20 cellular contexts compared by ENCODE assay signal in genomic region chr10:70352401-70353097, GRCh38. TPM values are rescaled to one million over a fixed set of nuclear protein-coding genes. Genes with fewer than 3 reads are reported as not detected.
DNase-seq lines count a peak whose midpoint lies in the region; TF ChIP-seq lines count a peak whose summit lies in the region.
"Had no signal": no experiment of that assay in that cellular context is flagged by ENCODE, and none has a peak within 500 bp of the region (broad histone marks: within the 10 kb centered on the region; RNA-seq: fewer than 3 reads in every experiment).

No MANE protein-coding gene starts in this region.

- H3K9me3 ChIP-seq in thyroid gland, result no peaks in the 10 kb centered on the region

- H3K4me1 ChIP-seq in thyroid gland, result no peaks in the 10 kb centered on the region
- H3K4me1 ChIP-seq: parathyroid adenoma had no signal

- DNase-seq in SKM-1 treated with dmso at 0.1 percent for 144 hours (lab: John Stamatoyannopoulos, UW; ENCODE audit: unreplicated experiment) (peak; percentile 14), SKM-1 (lab: John Stamatoyannopoulos, UW; ENCODE audit: unreplicated experiment) (no peak), RWPE1 (ENCODE audit: low spot score) (no peak), fibroblast of villous mesenchyme (ENCODE audit: low read depth) (peak; percentile 94), DMS114 treated with DMSO at 0.1 percent for 48 hours (lab: John Stamatoyannopoulos, UW; ENCODE audit: unreplicated experiment) (no peak), COLO668 (lab: John Stamatoyannopoulos, UW; ENCODE audit: unreplicated experiment) (no peak), thyroid gland (no peak), NCI-H526 treated with DMSO at 0.1 percent for 48 hours (lab: John Stamatoyannopoulos, UW) (no peak)
- DNase-seq: activated CD4-positive, alpha-beta T cell treated with anti-CD3 and anti-CD28 coated beads for 36 hours; activated naive CD8-positive, alpha-beta T cell treated with anti-CD3 and anti-CD28 coated beads for 36 hours; C1 segment of cervical spinal cord; cortex of kidney; DMS 273 treated with DMSO at 0.1 percent for 48 hours; hypothalamus; KBM-7; kidney; stimulated activated CD4-positive, alpha-beta T cell treated with anti-CD3 and anti-CD28 coated beads, Interleukin-2, amount 100 ng/mL, for 48 hours; stimulated activated naive CD8-positive, alpha-beta T cell treated with anti-CD3 and anti-CD28 coated beads, Interleukin-15, amount 100 ng/mL, for 72 hours; SW 1271 had no signal

- intact Hi-C loops in thyroid gland (cut with DNase I), result no loop called here

- H3K4me3 ChIP-seq in fibroblast of villous mesenchyme (ENCODE audit: low read depth, low read length) (no peak overlapping the region), thyroid gland (replicated peaks in 1 of 3) (no peak overlapping the region)

- POLR2A ChIA-PET in RWPE1 (lab: Yijun Ruan, JAX; ENCODE audit: low non-redundant PET), result no interaction called here

- H3K27ac ChIP-seq in RWPE1 (peak overlapping the region; percentile 58; the same call in 1 of the 2 replicates), thyroid gland (no peak overlapping the region)
- H3K27ac ChIP-seq: parathyroid adenoma had no signal

- H3K27me3 ChIP-seq in thyroid gland, result no peaks in the 10 kb centered on the region

- no peak for TF ChIP-seq CTCF in RWPE1 (conservative IDR thresholded peaks at IDR 0.05; ENCODE audit: low read depth)
- peak; percentile 8 for TF ChIP-seq CTCF in fibroblast of villous mesenchyme (IDR thresholded peaks at IDR 0.05; ENCODE audit: insufficient read depth, low read depth, low read length)
- no peak for TF ChIP-seq CTCF in thyroid gland (IDR thresholded peaks at IDR 0.05)

- 78% methylated on average over 6 of the region's 6 CpGs for WGBS in thyroid gland, 2 donors

- CTCF ChIA-PET in RWPE1 (lab: Yijun Ruan, JAX), result interaction anchor here (1.1 kb wide), 1 partner anchor 11 kb away, joined by 3 read pairs; no protein-coding TSS in a partner anchor

- H3K36me3 ChIP-seq in thyroid gland, result no peaks in the 10 kb centered on the region

- no peak for TF ChIP-seq POLR2A in thyroid gland (IDR thresholded peaks at IDR 0.05)

RNA-seq across cellular contexts. Expression of gene LRRC20, which starts 29.9 kb away (rescaled TPM):
- total RNA-seq in fibroblast of villous mesenchyme, result 3.9 and 7.4 TPM in 2 replicates
- total RNA-seq in thyroid gland, result 10 to 100 TPM in 2 of 4 donors, 1 to 10 TPM in 2; 2.5 to 20.5 (median 8.7) TPM

RNA-seq across cellular contexts. Expression of gene EIF4EBP2, which starts 51.4 kb away (rescaled TPM):
- total RNA-seq in fibroblast of villous mesenchyme, result 43.2 and 58.7 TPM in 2 replicates
- 10 to 100 TPM; 55.6 to 71.2 (median 67.6) TPM for total RNA-seq in thyroid gland

Comparison
In these comparisons a context has a peak if more than half of its experiments do, and no peak if none do; other contexts are left out.
1. DNase-seq: peak in SKM-1 treated with dmso at 0.1 percent for 144 hours (single experiment) and fibroblast of villous mesenchyme (single experiment); none in SKM-1 (single experiment), RWPE1 (single experiment), DMS114 treated with DMSO at 0.1 percent for 48 hours (single experiment), COLO668 (single experiment), thyroid gland (0 of 2) and NCI-H526 treated with DMSO at 0.1 percent for 48 hours (single experiment).